15 cellular contexts compared by ENCODE assay signal in genomic region chr19:42323473-42323851, GRCh38. TPM values are rescaled to one million over a fixed set of nuclear protein-coding genes. Genes with fewer than 3 reads are reported as not detected.
DNase-seq lines count a peak whose midpoint lies in the region; ATAC-seq and TF ChIP-seq lines count a peak whose summit lies in the region.
"Had no signal": no experiment of that assay in that cellular context is flagged by ENCODE, and none has a peak within 500 bp of the region (broad histone marks: within the 10 kb centered on the region; RNA-seq: fewer than 3 reads in every experiment).

No MANE protein-coding gene starts in this region.

- 34% methylated on average over 3 of the region's 29 CpGs; no CpG with 5 or more reads in 1 of the 2 donors for WGBS in transverse colon (ENCODE audit: low coverage in 1 of 2), 2 donors

- H3K27me3 ChIP-seq in iPS-20b (ENCODE audit: insufficient read depth, low read length), result peaks cover 38% of the 10 kb centered on the region
- H3K27me3 ChIP-seq in transverse colon, result peaks cover 36% of the 10 kb centered on the region
- H3K27me3 ChIP-seq: ovary had no signal

- H3K36me3 ChIP-seq in iPS-20b (ENCODE audit: insufficient read depth, low read depth, low read length) (no peaks in the 10 kb centered on the region), transverse colon (no peaks in the 10 kb centered on the region)
- H3K36me3 ChIP-seq: heart right ventricle, ovary had no signal

- H3K9ac ChIP-seq in iPS-20b (ENCODE audit: low read depth, low read length), result no peak overlapping the region

- peak overlapping the region; percentile 33 to 46 for H3K4me3 Mint-ChIP-seq in activated T-cell treated with anti-CD3 and anti-CD28 coated beads, Interleukin-2, amount 50 U/mL, for 72 hours
- peak overlapping the region; percentile 37 for H3K4me3 Mint-ChIP-seq in activated T-helper 1 cell treated with anti-CD3 and anti-CD28 coated beads, Interleukin-12 subunit alpha, Interleukin-12 subunit beta, Interleukin-2, Interleukin-4 antibody, amounts not matched to agents 30 ng/mL and 10 ng/mL and 1 ng/mL, durations not matched to agents 14 hours and 24 hours and 36 hours
- no peak overlapping the region for H3K4me3 Mint-ChIP-seq in chondrocyte (ENCODE audit: unreplicated experiment)

- no peak for TF ChIP-seq EP300 in transverse colon (IDR thresholded peaks at IDR 0.05; ENCODE audit: low read depth)

- H3K27ac ChIP-seq in iPS-20b (ENCODE audit: low read length) (no peak overlapping the region), transverse colon (no peak overlapping the region)
- H3K27ac ChIP-seq: heart right ventricle, ovary had no signal

- peak overlapping the region; percentile 56; the same call in 1 of the 2 replicates for H3K4me3 ChIP-seq in iPS-20b (ENCODE audit: low read length)
- no peak overlapping the region for H3K4me3 ChIP-seq in transverse colon
- H3K4me3 ChIP-seq: ovary had no signal

- no peak overlapping the region for H3K27ac Mint-ChIP-seq in activated T-cell treated with anti-CD3 and anti-CD28 coated beads, Interleukin-2, amount 50 U/mL, for 72 hours
- H3K27ac Mint-ChIP-seq in activated T-helper 1 cell treated with anti-CD3 and anti-CD28 coated beads, Interleukin-12 subunit alpha, Interleukin-12 subunit beta, Interleukin-2, Interleukin-4 antibody, amounts not matched to agents 30 ng/mL and 10 ng/mL and 1 ng/mL, durations not matched to agents 14 hours and 24 hours and 36 hours, result no peak overlapping the region
- H3K27ac Mint-ChIP-seq in chondrocyte (ENCODE audit: unreplicated experiment), result no peak overlapping the region

- H3K36me3 Mint-ChIP-seq in activated T-cell treated with anti-CD3 and anti-CD28 coated beads, Interleukin-2, amount 50 U/mL, for 72 hours (ENCODE audit: insufficient read depth in 2 of 2), result peaks cover 5 to 6% of the 10 kb centered on the region in 2 donors
- H3K36me3 Mint-ChIP-seq in activated T-helper 1 cell treated with anti-CD3 and anti-CD28 coated beads, Interleukin-12 subunit alpha, Interleukin-12 subunit beta, Interleukin-2, Interleukin-4 antibody, amounts not matched to agents 30 ng/mL and 10 ng/mL and 1 ng/mL, durations not matched to agents 14 hours and 24 hours and 36 hours (ENCODE audit: low read depth), result peaks cover 5% of the 10 kb centered on the region
- H3K36me3 Mint-ChIP-seq in chondrocyte (ENCODE audit: low read depth), result no peaks in the 10 kb centered on the region

- H3K4me1 ChIP-seq in iPS-20b (ENCODE audit: insufficient read depth, low read length), result no peaks in the 10 kb centered on the region
- H3K4me1 ChIP-seq in transverse colon, result peaks cover 23 to 39% (median 27%) of the 10 kb centered on the region in 4 donors

- intact Hi-C loops in activated T-helper 1 cell treated with anti-CD3 and anti-CD28 coated beads, Interleukin-12 subunit alpha, Interleukin-12 subunit beta, Interleukin-2, Interleukin-4 antibody, amounts not matched to agents 30 ng/mL and 10 ng/mL and 1 ng/mL, durations not matched to agents 14 hours and 24 hours and 36 hours (cut with micrococcal nuclease), result no loop called here
- intact Hi-C loops in transverse colon (cut with DNase I; ENCODE audit: low total_unique reads), result loop anchor here (10.0 kb wide), 1 partner anchor 189 kb away; the partner anchor contains the start of gene POU2F2

- H3K4me1 Mint-ChIP-seq in activated T-cell treated with anti-CD3 and anti-CD28 coated beads, Interleukin-2, amount 50 U/mL, for 72 hours (ENCODE audit: low read depth), result peaks cover 30% of the 10 kb centered on the region
- peaks cover 15% of the 10 kb centered on the region for H3K4me1 Mint-ChIP-seq in activated T-helper 1 cell treated with anti-CD3 and anti-CD28 coated beads, Interleukin-12 subunit alpha, Interleukin-12 subunit beta, Interleukin-2, Interleukin-4 antibody, amounts not matched to agents 30 ng/mL and 10 ng/mL and 1 ng/mL, durations not matched to agents 14 hours and 24 hours and 36 hours (ENCODE audit: low read depth)
- peaks cover 31% of the 10 kb centered on the region for H3K4me1 Mint-ChIP-seq in chondrocyte (ENCODE audit: low read depth)

- in situ Hi-C loops in transverse colon (cut with MboI; ENCODE audit: low pct_ligation_motif_present in 1 of 4, low pct_unique_long_range_greater_than_20kb in 1 of 4, low sequenced_read_pairs in 3 of 4), result loop anchor here (10.0 to 25.0 kb wide), 3 partner anchors 189 to 211 kb away; partner anchors contain the start of gene POU2F2 (in 1 of the 4)

- peaks cover 16% of the 10 kb centered on the region for H3K27me3 Mint-ChIP-seq in activated T-cell treated with anti-CD3 and anti-CD28 coated beads, Interleukin-2, amount 50 U/mL, for 72 hours (ENCODE audit: low read depth)
- peaks cover 33% of the 10 kb centered on the region for H3K27me3 Mint-ChIP-seq in activated T-helper 1 cell treated with anti-CD3 and anti-CD28 coated beads, Interleukin-12 subunit alpha, Interleukin-12 subunit beta, Interleukin-2, Interleukin-4 antibody, amounts not matched to agents 30 ng/mL and 10 ng/mL and 1 ng/mL, durations not matched to agents 14 hours and 24 hours and 36 hours (ENCODE audit: insufficient read depth)
- peaks cover 23% of the 10 kb centered on the region for H3K27me3 Mint-ChIP-seq in chondrocyte (ENCODE audit: low read depth)

- no peak for ATAC-seq in activated T-cell treated with anti-CD3 and anti-CD28 coated beads, Interleukin-2, amount 50 U/mL, for 72 hours (replicated peaks in 1 of 2)
- no peak for ATAC-seq in HG02840 (IDR thresholded peaks at IDR 0.05; ENCODE audit: low FRiP score, unreplicated experiment)
- ATAC-seq: esophagus mucosa, heart right ventricle had no signal

- H3K9me3 Mint-ChIP-seq in activated T-cell treated with anti-CD3 and anti-CD28 coated beads, Interleukin-2, amount 50 U/mL, for 72 hours, result no peaks in the 10 kb centered on the region
- no peaks in the 10 kb centered on the region for H3K9me3 Mint-ChIP-seq in activated T-helper 1 cell treated with anti-CD3 and anti-CD28 coated beads, Interleukin-12 subunit alpha, Interleukin-12 subunit beta, Interleukin-2, Interleukin-4 antibody, amounts not matched to agents 30 ng/mL and 10 ng/mL and 1 ng/mL, durations not matched to agents 14 hours and 24 hours and 36 hours
- no peaks in the 10 kb centered on the region for H3K9me3 Mint-ChIP-seq in chondrocyte (ENCODE audit: low read depth)

- no peaks in the 10 kb centered on the region for H3K9me3 ChIP-seq in iPS-20b (ENCODE audit: insufficient read depth, low read depth, low read length)
- H3K9me3 ChIP-seq in transverse colon, result no peaks in the 10 kb centered on the region
- H3K9me3 ChIP-seq: heart right ventricle, ovary had no signal

- no peak for DNase-seq in activated T-cell treated with anti-CD3 and anti-CD28 coated beads, Interleukin-2, amount 50 U/mL, for 72 hours
- DNase-seq in activated T-cell treated with anti-CD3 and anti-CD28 coated beads, Interleukin-2, amount 50 U/mL, for 48 hours, result no peak
- no peak for DNase-seq in activated T-helper 1 cell treated with anti-CD3 and anti-CD28 coated beads, Interleukin-12 subunit alpha, Interleukin-12 subunit beta, Interleukin-2, Interleukin-4 antibody, amounts not matched to agents 30 ng/mL and 10 ng/mL and 1 ng/mL, durations not matched to agents 14 hours and 24 hours and 36 hours (ENCODE audit: low spot score)
- DNase-seq in transverse colon (peak; percentile 21), chondrocyte (ENCODE audit: low spot score) (no peak), AG08395 (ENCODE audit: low spot score) (no peak)
- DNase-seq: cerebellar nuclear complex, DMS79, heart right ventricle, ovary had no signal

- TF ChIP-seq POLR2A in transverse colon (IDR thresholded peaks at IDR 0.05), result no peak

- TF ChIP-seq CTCF in transverse colon (IDR thresholded peaks at IDR 0.05) (no peak), chondrocyte (IDR thresholded peaks at IDR 0.05) (no peak)

RNA-seq across cellular contexts. Expression of gene MEGF8, which starts 2.0 kb away (rescaled TPM):
- 10 to 100 TPM in 1 of 2 donors, 1 to 10 TPM in 1; 9.7 to 14.0 TPM for total RNA-seq in activated T-cell treated with anti-CD3 and anti-CD28 coated beads, Interleukin-2, amount 50 U/mL, for 72 hours
- total RNA-seq in activated T-helper 1 cell treated with anti-CD3 and anti-CD28 coated beads, Interleukin-12 subunit alpha, Interleukin-12 subunit beta, Interleukin-2, Interleukin-4 antibody, amounts not matched to agents 30 ng/mL and 10 ng/mL and 1 ng/mL, durations not matched to agents 14 hours and 24 hours and 36 hours, result 7.5 and 7.8 TPM in 2 replicates
- total RNA-seq in transverse colon (10 to 100 TPM; 15.3 to 40.4 (median 22.8) TPM), chondrocyte (48.1 to 54.4 TPM (median 49.5 TPM) in 3 replicates)

RNA-seq across cellular contexts. Expression of gene TMEM145, which starts 10.4 kb away (rescaled TPM):
- 1 to 10 TPM in 1 of 2 donors, under 1 TPM in 1; 0.67 to 1.6 TPM for total RNA-seq in activated T-cell treated with anti-CD3 and anti-CD28 coated beads, Interleukin-2, amount 50 U/mL, for 72 hours
- total RNA-seq in activated T-helper 1 cell treated with anti-CD3 and anti-CD28 coated beads, Interleukin-12 subunit alpha, Interleukin-12 subunit beta, Interleukin-2, Interleukin-4 antibody, amounts not matched to agents 30 ng/mL and 10 ng/mL and 1 ng/mL, durations not matched to agents 14 hours and 24 hours and 36 hours, result 0.56 and 2.1 TPM in 2 replicates
- total RNA-seq in transverse colon (not detected), chondrocyte (0.32 to 0.36 TPM in 2 of 3 replicates, not detected in the other)
- total RNA-seq: lung microvascular endothelial cell had no signal

RNA-seq across cellular contexts. Expression of gene PAFAH1B3, which starts 21.0 kb away (rescaled TPM):
- total RNA-seq in activated T-cell treated with anti-CD3 and anti-CD28 coated beads, Interleukin-2, amount 50 U/mL, for 72 hours, result 10 to 100 TPM; 36.7 to 37.6 TPM
- total RNA-seq in activated T-helper 1 cell treated with anti-CD3 and anti-CD28 coated beads, Interleukin-12 subunit alpha, Interleukin-12 subunit beta, Interleukin-2, Interleukin-4 antibody, amounts not matched to agents 30 ng/mL and 10 ng/mL and 1 ng/mL, durations not matched to agents 14 hours and 24 hours and 36 hours, result 48.7 and 50.1 TPM in 2 replicates
- 10 to 100 TPM in 3 of 4 donors, not detected in 1; 16.7 to 35.2 (median 24.4) TPM for total RNA-seq in transverse colon
- total RNA-seq in chondrocyte, result 15.2 to 32.9 TPM (median 31.1 TPM) in 3 replicates

RNA-seq across cellular contexts. Expression of gene PRR19, which starts 21.5 kb away (rescaled TPM):
- total RNA-seq in activated T-cell treated with anti-CD3 and anti-CD28 coated beads, Interleukin-2, amount 50 U/mL, for 72 hours, result under 1 TPM; 0.29 to 0.86 TPM
- total RNA-seq in activated T-helper 1 cell treated with anti-CD3 and anti-CD28 coated beads, Interleukin-12 subunit alpha, Interleukin-12 subunit beta, Interleukin-2, Interleukin-4 antibody, amounts not matched to agents 30 ng/mL and 10 ng/mL and 1 ng/mL, durations not matched to agents 14 hours and 24 hours and 36 hours, result 1.0 and 1.4 TPM in 2 replicates
- under 1 TPM in 2 of 4 donors, not detected in 2; 0.41 to 0.79 TPM for total RNA-seq in transverse colon
- total RNA-seq in chondrocyte, result 0.24 to 1.7 TPM (median 0.82 TPM) in 3 replicates
- total RNA-seq: skeletal muscle tissue had no signal

RNA-seq across cellular contexts. Expression of gene CIC, which starts 54.4 kb away (rescaled TPM):
- total RNA-seq in activated T-cell treated with anti-CD3 and anti-CD28 coated beads, Interleukin-2, amount 50 U/mL, for 72 hours, result 10 to 100 TPM; 90.1 to 95.0 TPM
- 66.9 and 68.0 TPM in 2 replicates for total RNA-seq in activated T-helper 1 cell treated with anti-CD3 and anti-CD28 coated beads, Interleukin-12 subunit alpha, Interleukin-12 subunit beta, Interleukin-2, Interleukin-4 antibody, amounts not matched to agents 30 ng/mL and 10 ng/mL and 1 ng/mL, durations not matched to agents 14 hours and 24 hours and 36 hours
- total RNA-seq in transverse colon (10 to 100 TPM; 35.1 to 96.5 (median 43.6) TPM), chondrocyte (83.6 to 101 TPM (median 86.3 TPM) in 3 replicates)
